ENCODE assay signal across 8 cellular contexts in the genomic region with DNA sequence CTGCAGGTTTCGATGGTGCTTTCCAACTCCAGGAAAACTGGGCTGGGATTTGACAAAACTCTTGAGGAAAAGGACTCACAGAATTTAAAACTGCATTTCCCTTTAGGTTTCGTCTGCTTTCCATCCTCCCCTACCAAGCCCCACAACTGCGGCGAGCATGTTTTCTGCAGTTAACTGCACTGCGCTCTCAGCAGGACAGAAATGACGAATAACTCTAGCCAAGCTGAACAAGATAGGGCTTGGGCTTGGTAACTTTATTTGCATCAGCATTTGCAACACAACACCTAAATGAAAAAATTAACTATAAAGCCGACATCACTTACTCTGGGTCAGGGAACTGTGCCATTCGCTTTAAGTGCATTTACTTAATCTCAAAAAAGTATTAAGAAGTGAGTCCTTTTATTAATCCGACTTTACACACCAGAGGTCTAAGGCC. TPM values are rescaled to one million over a fixed set of nuclear protein-coding genes. Genes with fewer than 3 reads are reported as not detected.
DNase-seq lines count a peak whose midpoint lies in the region; ATAC-seq, FAIRE-seq and TF ChIP-seq lines count a peak whose summit lies in the region.

No MANE protein-coding gene starts in this region.

- no peak for FAIRE-seq in HTR-8/SVneo (lab: Jason Lieb, UNC)

- in situ Hi-C loops in mammary epithelial cell (cut with MboI; ENCODE audit: low sequenced_read_pairs in 2 of 2): no loop called here

- BruUV-seq in mammary epithelial cell (replicated peaks; lab: Mats Ljungman, UMichigan): no TSS peak

- H3K36me3 ChIP-seq in DND-41 (ENCODE audit: insufficient read depth, low read length): peaks cover 5% of the 10 kb centered on the region
- no peaks in the 10 kb centered on the region for H3K36me3 ChIP-seq in mammary epithelial cell (ENCODE audit: insufficient read depth, low read length)
- no peaks in the 10 kb centered on the region for H3K36me3 ChIP-seq in kidney epithelial cell (ENCODE audit: control insufficient read depth, insufficient read depth, low read length)

- 1% methylated on average over 8 of the region's 9 CpGs for WGBS in mammary epithelial cell (ENCODE audit: low coverage, missing lambda C conversion rate)

- H3K4me2 ChIP-seq in DND-41 (ENCODE audit: insufficient read depth, low read length) (peak overlapping the region; percentile 79), mammary epithelial cell (ENCODE audit: insufficient read depth, low read depth, low read length) (peak overlapping the region; percentile 78)

- peaks cover 2% of the 10 kb centered on the region for H3K36me3 Mint-ChIP-seq in T-cell

- DNase-seq in DND-41 (peak; percentile 57), T-cell (peak in 31 of 34 experiments; percentile 20 to 74 (median 53)), mammary epithelial cell (no peak), kidney epithelial cell (ENCODE audit: low read depth) (no peak), HTR-8/SVneo (ENCODE audit: insufficient read length, low spot score) (no peak)
- DNase-seq in stimulated activated CD4-positive, alpha-beta T cell treated with anti-CD3 and anti-CD28 coated beads, Interleukin-1b, Interleukin-23, amount 100 ng/mL, for 48 hours: peak; percentile 54

- H3K27ac Mint-ChIP-seq in T-cell: peak overlapping the region; percentile 93 to 97

- H4K20me1 ChIP-seq in DND-41 (ENCODE audit: insufficient read depth, low read length) (peaks cover 13% of the 10 kb centered on the region), mammary epithelial cell (ENCODE audit: insufficient read depth, low read length) (no peaks in the 10 kb centered on the region)

- peak; percentile 42 for ATAC-seq in DND-41 (ENCODE audit: insufficient read depth, low read depth)
- peak; percentile 65 for ATAC-seq in GM19395 (IDR thresholded peaks at IDR 0.05; ENCODE audit: unreplicated experiment)
- peak; percentile 33 for ATAC-seq in HG03439 (IDR thresholded peaks at IDR 0.05; ENCODE audit: unreplicated experiment)
- peak; percentile 61 to 71 (median 62) for ATAC-seq in T-cell (replicated peaks in 1 of 4)

- H3K27ac ChIP-seq in DND-41 (ENCODE audit: low read length): peak overlapping the region; percentile 94
- peak overlapping the region; percentile 38 for H3K27ac ChIP-seq in mammary epithelial cell (ENCODE audit: insufficient read depth, low read depth, low read length)

- H2AFZ ChIP-seq in DND-41 (ENCODE audit: low read depth, low read length): peak overlapping the region; percentile 81
- peak overlapping the region; percentile 89 for H2AFZ ChIP-seq in mammary epithelial cell (ENCODE audit: low read depth, low read length)

- peak overlapping the region; percentile 92 to 95 (median 94) for H3K4me3 Mint-ChIP-seq in T-cell

- intact Hi-C loops in mammary epithelial cell (cut with micrococcal nuclease): loop anchor here (2.0 to 10.0 kb wide), 2 partner anchors 497 to 641 kb away; a partner anchor contains a TSS

- no peaks in the 10 kb centered on the region for H3K9me3 ChIP-seq in DND-41 (ENCODE audit: insufficient read depth, low read length, severe bottlenecking)
- H3K9me3 ChIP-seq in mammary epithelial cell (replicated peaks; ENCODE audit: insufficient read depth, low read length): no peaks in the 10 kb centered on the region

- POLR2A ChIA-PET in T-cell (lab: Charles Lee): interaction anchor here in 1 of 2 donors (0.6 kb wide), 1 partner anchor 72 kb away, joined by 3 read pairs; no protein-coding TSS in a partner anchor

- H3K4me3 ChIP-seq in DND-41 (ENCODE audit: low read depth in 1 of 2, low read length in 2 of 2) (peak overlapping the region; percentile 34 to 82), mammary epithelial cell (replicated peaks in 1 of 3; ENCODE audit: insufficient read depth in 1 of 3, low read depth in 2 of 3, low read length in 3 of 3) (peak overlapping the region; percentile 61 to 83 (median 83)), kidney epithelial cell (ENCODE audit: low read depth, low read length) (peak overlapping the region; percentile 53)

- CTCF ChIA-PET in T-cell (lab: Charles Lee) (interaction anchor here in 1 of 2 donors (6.7 kb wide), 1 partner anchor 12 kb away, joined by 53 read pairs; a partner anchor contains a TSS), mammary epithelial cell (lab: Charles Lee; ENCODE audit: low non-redundant PET) (interaction anchor here (0.6 kb wide), 1 partner anchor 299 kb away, joined by 5 read pairs; no protein-coding TSS in a partner anchor)

- H3K9me3 Mint-ChIP-seq in T-cell: no peaks in the 10 kb centered on the region

- TF ChIP-seq CTCF in DND-41 (IDR thresholded peaks at IDR 0.05; ENCODE audit: borderline replicate concordance, extremely low read depth, low read length, poor library complexity, severe bottlenecking) (no peak), mammary epithelial cell (conservative IDR thresholded peaks at IDR 0.05 in 1 of 2, IDR thresholded peaks at IDR 0.05 in 1 of 2; ENCODE audit: extremely low read depth in 1 of 2, insufficient read depth in 1 of 2, low read depth in 1 of 2, low read length in 2 of 2) (no peak), kidney epithelial cell (IDR thresholded peaks at IDR 0.05; ENCODE audit: insufficient read depth, low read length, poor library complexity, severe bottlenecking) (no peak)

- H3K4me1 Mint-ChIP-seq in T-cell: peaks cover 45 to 55% (median 52%) of the 10 kb centered on the region in 3 donors

- peak overlapping the region; percentile 74 for H3K9ac ChIP-seq in DND-41 (ENCODE audit: low read depth, low read length)
- peak overlapping the region; percentile 43 for H3K9ac ChIP-seq in mammary epithelial cell (ENCODE audit: insufficient read depth, low read length)

- dilution Hi-C loops in mammary epithelial cell (cut with HindIII; ENCODE audit: low sequenced_read_pairs): loop anchor here (25.0 kb wide), 1 partner anchor 153 kb away; a partner anchor contains a TSS

- H3K27me3 Mint-ChIP-seq in T-cell: no peaks in the 10 kb centered on the region

- H3K79me2 ChIP-seq in DND-41 (ENCODE audit: insufficient read depth, low read length) (peaks cover 56% of the 10 kb centered on the region), mammary epithelial cell (ENCODE audit: insufficient read depth, low read length) (peaks cover 41% of the 10 kb centered on the region)

- no peaks in the 10 kb centered on the region for H3K27me3 ChIP-seq in DND-41 (ENCODE audit: insufficient read depth, low read length, poor library complexity)
- H3K27me3 ChIP-seq in mammary epithelial cell (ENCODE audit: insufficient read depth, low read length): no peaks in the 10 kb centered on the region
- no peaks in the 10 kb centered on the region for H3K27me3 ChIP-seq in kidney epithelial cell (ENCODE audit: control insufficient read depth, insufficient read depth, low read length)

- H3K4me1 ChIP-seq in DND-41 (ENCODE audit: insufficient read depth, low read length): peaks cover 39% of the 10 kb centered on the region
- H3K4me1 ChIP-seq in mammary epithelial cell (ENCODE audit: insufficient read depth, low read length): peaks cover 16% of the 10 kb centered on the region

RNA-seq across cellular contexts. Expression of a gene that starts 0.7 kb away (rescaled TPM):
- total RNA-seq in T-cell (10 to 100 TPM; 35.3 to 42.6 (median 38.6) TPM), mammary epithelial cell (10 to 100 TPM; 31.9 to 44.2 TPM), kidney epithelial cell (24.2 and 29.1 TPM in 2 replicates)
- polyA plus RNA-seq in mammary epithelial cell: 11.8 TPM
- polyA minus RNA-seq in mammary epithelial cell: 24.4 TPM

RNA-seq across cellular contexts. Expression of a gene that starts 10.5 kb away (rescaled TPM):
- 10 to 100 TPM in 3 of 5 donors, 1 to 10 TPM in 2; 5.1 to 22.9 (median 22.2) TPM for total RNA-seq in T-cell
- 100 to 1,000 TPM; 113 to 125 TPM for total RNA-seq in mammary epithelial cell
- polyA plus RNA-seq in mammary epithelial cell: 110 TPM
- polyA minus RNA-seq in mammary epithelial cell: 73.6 TPM
- total RNA-seq in kidney epithelial cell: 98.9 and 108 TPM in 2 replicates

Comparison
In these comparisons a context has a peak if more than half of its experiments do, and no peak if none do; other contexts are left out.
1. DNase-seq: peak in DND-41 (single experiment), T-cell (31 of 34) and stimulated activated CD4-positive, alpha-beta T cell treated with anti-CD3 and anti-CD28 coated beads, Interleukin-1b, Interleukin-23, amount 100 ng/mL, for 48 hours (single experiment); none in mammary epithelial cell (single experiment), kidney epithelial cell (single experiment) and HTR-8/SVneo (single experiment).
2. Peak in every context shown above with its lines, with median percentiles within 50 percentile points of each other: ATAC-seq and H3K4me3 ChIP-seq.